ENCODE assay signal across 18 cellular contexts in genomic region chrX:69231903-69232302, GRCh38.
"Had no signal": no experiment of that assay in that cellular context is flagged by ENCODE, and none has a peak within 500 bp of the region (broad histone marks: within the 10 kb centered on the region; RNA-seq: fewer than 3 reads in every experiment).

No MANE protein-coding gene starts in this region.

- H3K4me1 ChIP-seq: gastrocnemius medialis, left ventricle myocardium inferior, neural progenitor cell, tibial nerve had no signal

- ATAC-seq: activated CD8-positive, alpha-beta memory T cell treated with anti-CD3 and anti-CD28 coated beads, Interleukin-2, amount 10 ng/mL, durations not matched to agents 7 days and 5 days; gastrocnemius medialis; mucosa of descending colon; stimulated activated naive CD8-positive, alpha-beta T cell treated with anti-CD3 and anti-CD28 coated beads, Interleukin-15, Interleukin-2, amounts not matched to agents 100 U/mL and 50 U/mL, for 24 hours; T-cell had no signal

- H3K9ac ChIP-seq: neural progenitor cell had no signal

- H3K9me3 ChIP-seq: gastrocnemius medialis, left ventricle myocardium inferior, mucosa of descending colon, tibial nerve had no signal

- H3K27me3 ChIP-seq: gastrocnemius medialis had no signal

- H3K36me3 ChIP-seq: gastrocnemius medialis, left ventricle myocardium inferior, neural progenitor cell, tibial nerve had no signal

- DNase-seq: activated B cell treated with CpG ODN at 0.5 μM for 24 hours; activated CD4-positive, alpha-beta memory T cell treated with anti-CD3 and anti-CD28 coated beads for 36 hours; activated CD4-positive, alpha-beta T cell treated with anti-CD3 and anti-CD28 coated beads for 4 hours; activated CD8-positive, alpha-beta memory T cell treated with anti-CD3 and anti-CD28 coated beads, Interleukin-2, amount 10 ng/mL, durations not matched to agents 7 days and 5 days; activated naive CD4-positive, alpha-beta T cell treated with anti-CD3 and anti-CD28 coated beads for 36 hours; activated T-cell treated with anti-CD3 and anti-CD28 coated beads, Interleukin-2, amount 50 U/mL, for 1 hour; anterior cingulate cortex; effector memory CD4-positive, alpha-beta T cell; gastrocnemius medialis; left ventricle myocardium inferior; mucosa of descending colon; naive B cell; stimulated activated CD4-positive, alpha-beta T cell treated with anti-CD3 and anti-CD28 coated beads, Interleukin-2, amount 100 ng/mL, for 24 hours; stimulated activated naive CD8-positive, alpha-beta T cell treated with anti-CD3 and anti-CD28 coated beads, Interleukin-15, Interleukin-2, amounts not matched to agents 100 U/mL and 50 U/mL, for 24 hours; T-cell had no signal

- H3K27ac ChIP-seq: gastrocnemius medialis, left ventricle myocardium inferior, neural progenitor cell, tibial nerve had no signal

- FAIRE-seq: urothelium cell line had no signal

- H3K4me3 ChIP-seq: gastrocnemius medialis, left ventricle myocardium inferior, mucosa of descending colon, neural progenitor cell, tibial nerve had no signal
